In the genomic region with DNA sequence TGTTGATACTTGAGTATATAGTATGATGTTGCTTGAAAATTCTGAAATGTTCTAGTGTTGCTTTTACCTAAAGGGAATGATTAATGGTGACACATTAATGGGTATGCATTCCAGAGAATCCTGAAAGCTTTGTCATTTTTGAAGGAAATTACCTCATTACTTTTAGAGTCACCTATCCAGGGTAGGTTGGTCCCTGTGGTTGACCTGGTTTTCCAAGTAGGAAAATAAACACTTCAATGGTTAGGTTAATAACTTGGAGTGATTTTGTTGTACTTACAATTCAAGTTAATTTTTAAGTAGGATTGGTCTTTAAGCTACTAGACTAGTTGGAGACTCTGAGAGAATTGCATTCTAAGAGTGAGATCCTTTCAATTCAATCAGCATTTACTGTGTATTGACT, we compare ENCODE assay signal across 1 cellular context.
TF ChIP-seq lines count a peak whose summit lies in the region.

No MANE protein-coding gene starts in this region.

TF ChIP-seq in A549, 52 proteins besides CTCF, POLR2A, EP300 and RAD21 (continued from another document):
- TF ChIP-seq JUN (IDR thresholded peaks at IDR 0.05) (no peak), NR3C1 (IDR thresholded peaks at IDR 0.05) (no peak), NPAS2 (CRISPR knock-in tag; IDR thresholded peaks at IDR 0.05; ENCODE audit: borderline replicate concordance) (no peak)
TF ChIP-seq in A549: peak in this region for 5.
